12 cellular contexts compared by ENCODE assay signal in genomic region chr1:115088115-115088794, GRCh38. TPM values are rescaled to one million over a fixed set of nuclear protein-coding genes. Genes with fewer than 3 reads are reported as not detected.
DNase-seq lines count a peak whose midpoint lies in the region; ATAC-seq and TF ChIP-seq lines count a peak whose summit lies in the region.
"Had no signal": no experiment of that assay in that cellular context is flagged by ENCODE, and none has a peak within 500 bp of the region (broad histone marks: within the 10 kb centered on the region; RNA-seq: fewer than 3 reads in every experiment).

No MANE protein-coding gene starts in this region.

- WGBS in esophagus, 2 donors, result 73 to 74% methylated on average over 5 of the region's 5 CpGs
- 77 to 83% (median 77%) methylated on average over 5 of the region's 5 CpGs for WGBS in ovary, 3 donors

- H3K4me3 ChIP-seq in Caco-2 (ENCODE audit: low read depth, low read length) (peak overlapping the region; percentile 55), Loucy (ENCODE audit: low read length, poor library complexity, severe bottlenecking) (peak overlapping the region; percentile 82), esophagus (ENCODE audit: low read depth in 1 of 2, low read length in 2 of 2) (peak overlapping the region in 1 of 2 donors; percentile 55), ovary (peak overlapping the region; percentile 64)

- H3K4me2 ChIP-seq in Loucy (ENCODE audit: low read depth, low read length, poor library complexity, severe bottlenecking), result peak overlapping the region; percentile 56

- H3K27ac Mint-ChIP-seq in Caco-2 (ENCODE audit: unreplicated experiment), result no peak overlapping the region

- H3K9me3 ChIP-seq in Caco-2 (no peaks in the 10 kb centered on the region), Loucy (ENCODE audit: insufficient read depth, low read depth, low read length) (0 out of 2 replicates have a peak, but pooled peaks cover 3% of the 10 kb centered on the region), esophagus (ENCODE audit: control insufficient read depth in 2 of 2, insufficient read depth in 1 of 2, low read depth in 1 of 2, low read length in 1 of 2) (no peaks in the 10 kb centered on the region), ovary (no peaks in the 10 kb centered on the region)

- ATAC-seq in HG02588 (IDR thresholded peaks at IDR 0.05; ENCODE audit: unreplicated experiment), result no peak

- H3K4me1 ChIP-seq in Caco-2, result 0 out of 2 replicates have a peak, but pooled peaks cover 3% of the 10 kb centered on the region
- H3K4me1 ChIP-seq in Loucy (ENCODE audit: insufficient read depth, low read length, poor library complexity, severe bottlenecking), result peaks cover 34% of the 10 kb centered on the region
- H3K4me1 ChIP-seq in esophagus (ENCODE audit: control insufficient read depth in 2 of 2, insufficient read depth in 2 of 2, low read length in 1 of 2), result peaks cover 0 to 4% of the 10 kb centered on the region in 2 donors
- no peaks in the 10 kb centered on the region for H3K4me1 ChIP-seq in ovary (ENCODE audit: insufficient read depth)

- peak overlapping the region; percentile 74 for H3K4me3 Mint-ChIP-seq in Caco-2 (ENCODE audit: unreplicated experiment)

- BruUV-seq in Caco-2 (replicated peaks; lab: Mats Ljungman, UMichigan), result no TSS peak

- H3K9ac ChIP-seq in Loucy (ENCODE audit: low read depth, low read length, poor library complexity, severe bottlenecking), result peak overlapping the region; percentile 76

- peaks cover 3% of the 10 kb centered on the region; the same call in 1 of the 2 replicates for H3F3A ChIP-seq in Loucy (ENCODE audit: low read depth)

- H3K4me1 Mint-ChIP-seq in Caco-2 (ENCODE audit: low read depth, unreplicated experiment), result peaks cover 6% of the 10 kb centered on the region

- TF ChIP-seq EP300 in ovary (IDR thresholded peaks at IDR 0.05), result no peak

- DNase-seq in Caco-2 (no peak), ovary (no peak), cerebellar cortex (ENCODE audit: low spot score) (no peak), RPMI8226 (no peak), NCI-H2029 treated with DMSO at 0.1 percent for 48 hours (lab: John Stamatoyannopoulos, UW) (no peak)
- DNase-seq: GDM1, NCI-H1105 had no signal

- no peak overlapping the region for H2AFZ ChIP-seq in Loucy (ENCODE audit: low read length)

- H4K20me1 ChIP-seq in Loucy (ENCODE audit: insufficient read depth, low read length, poor library complexity, severe bottlenecking), result no peaks in the 10 kb centered on the region

- no peaks in the 10 kb centered on the region for H3K36me3 Mint-ChIP-seq in Caco-2 (ENCODE audit: insufficient read depth, unreplicated experiment)

- peak overlapping the region; percentile 68 to 82 for H3K27ac ChIP-seq in esophagus (ENCODE audit: low read depth in 2 of 2, low read length in 1 of 2)
- no peak overlapping the region for H3K27ac ChIP-seq in ovary

- no peaks in the 10 kb centered on the region for H3K27me3 Mint-ChIP-seq in Caco-2 (ENCODE audit: insufficient read depth, unreplicated experiment)

- H3K79me2 ChIP-seq in Loucy (ENCODE audit: insufficient read depth, low read length), result no peaks in the 10 kb centered on the region; the same call in 1 of the 2 replicates

- H3K27me3 ChIP-seq in Caco-2 (replicated peaks; ENCODE audit: control insufficient read depth, insufficient read depth, low read length) (no peaks in the 10 kb centered on the region), Loucy (ENCODE audit: insufficient read depth, low read length, poor library complexity, severe bottlenecking) (no peaks in the 10 kb centered on the region), esophagus (ENCODE audit: control insufficient read depth in 1 of 2, insufficient read depth in 2 of 2, low read length in 2 of 2) (no peaks in the 10 kb centered on the region), ovary (no peaks in the 10 kb centered on the region)

- no peak for TF ChIP-seq CTCF in Caco-2 (IDR thresholded peaks at IDR 0.05; ENCODE audit: insufficient read depth in 1 of 2, low read depth in 1 of 2, low read length in 1 of 2, severe bottlenecking in 1 of 2, unreplicated experiment in 1 of 2)
- no peak for TF ChIP-seq CTCF in Loucy (conservative IDR thresholded peaks at IDR 0.05; ENCODE audit: low read length)
- TF ChIP-seq CTCF in ovary (IDR thresholded peaks at IDR 0.05), result no peak

- no peaks in the 10 kb centered on the region for H3K9me3 Mint-ChIP-seq in Caco-2 (ENCODE audit: unreplicated experiment)

- CTCF ChIA-PET in Caco-2 (lab: Charles Lee), result interaction anchor here (1.7 kb wide), 1 partner anchor 25 kb away, joined by 5 read pairs; no protein-coding TSS in a partner anchor

- H3K9me2 ChIP-seq in Loucy (replicated peaks; ENCODE audit: low read depth, low read length), result no peaks in the 10 kb centered on the region

- intact Hi-C loops in Caco-2 (cut with micrococcal nuclease; ENCODE audit: unreplicated experiment) (no loop called here), ovary (cut with DNase I) (no loop called here)

- POLR2A ChIA-PET in Caco-2 (lab: Charles Lee), result no interaction called here

- TF ChIP-seq POLR2A in ovary (IDR thresholded peaks at IDR 0.05), result no peak

- H3K36me3 ChIP-seq in Caco-2 (ENCODE audit: control insufficient read depth, insufficient read depth, low read length) (no peaks in the 10 kb centered on the region), Loucy (ENCODE audit: insufficient read depth, low read length) (no peaks in the 10 kb centered on the region), esophagus (ENCODE audit: control insufficient read depth in 2 of 2, insufficient read depth in 2 of 2, low read length in 1 of 2) (no peaks in the 10 kb centered on the region), ovary (no peaks in the 10 kb centered on the region)

RNA-seq across cellular contexts. Expression of gene TSPAN2, which starts 1.0 kb away (rescaled TPM):
- total RNA-seq in Caco-2 (2022) (6.8 and 6.9 TPM in 2 replicates), ovary (10 to 100 TPM in 2 of 7 donors, 1 to 10 TPM in 5; 1.7 to 21.4 (median 4.1) TPM)
- polyA plus RNA-seq in esophagus (1 to 10 TPM; 1.7 to 4.2 TPM), ovary (10 to 100 TPM in 1 of 2 donors, 1 to 10 TPM in 1; 3.5 to 12.5 TPM)

RNA-seq across cellular contexts. Expression of gene TSHB, which starts 58.6 kb away (rescaled TPM):
- total RNA-seq in Caco-2 (2022) (not detected in 2 replicates), ovary (not detected)
- polyA plus RNA-seq in esophagus (not detected), ovary (not detected)
- total RNA-seq: esophagus mucosa, RPMI7951 had no signal

Comparison
In these comparisons a context has a peak if more than half of its experiments do, and no peak if none do; other contexts are left out.
1. H3K27ac ChIP-seq: peak in esophagus (2 of 2); none in ovary (0 of 2).